11 cellular contexts compared by ENCODE assay signal in the genomic region with DNA sequence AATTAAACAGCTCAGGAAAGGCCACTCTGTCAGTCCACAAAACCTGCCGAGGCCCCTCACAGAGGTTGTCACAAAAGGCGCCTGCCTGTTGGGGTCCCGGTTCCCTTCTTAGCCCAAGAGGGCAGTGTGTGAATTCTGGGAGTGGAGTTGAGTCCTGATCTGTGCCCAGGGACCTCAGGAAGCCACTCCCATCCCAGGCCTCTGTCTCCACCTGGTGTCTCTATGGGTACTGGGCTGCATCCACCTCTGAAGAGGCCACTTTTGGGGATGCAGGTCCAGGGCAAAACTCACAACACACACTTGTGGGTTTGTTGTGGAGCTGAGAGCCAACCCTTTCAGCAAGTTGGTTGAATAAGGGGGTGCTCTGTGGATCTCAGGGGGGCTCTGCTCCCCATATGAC.
DNase-seq lines count a peak whose midpoint lies in the region; ATAC-seq, FAIRE-seq and TF ChIP-seq lines count a peak whose summit lies in the region.
"Had no signal": no experiment of that assay in that cellular context is flagged by ENCODE, and none has a peak within 500 bp of the region (broad histone marks: within the 10 kb centered on the region; RNA-seq: fewer than 3 reads in every experiment).

No MANE protein-coding gene starts in this region.

- H3K9ac ChIP-seq in HepG2 (ENCODE audit: insufficient read depth, low read depth, low read length) = no peak overlapping the region
- peak overlapping the region; percentile 44 for H3K9ac ChIP-seq in astrocyte (ENCODE audit: low read length)

- H3K27me3 ChIP-seq in HepG2 (ENCODE audit: control insufficient read depth in 1 of 2, insufficient read depth in 2 of 2, low read length in 2 of 2) (no peaks in the 10 kb centered on the region), right lobe of liver (no peaks in the 10 kb centered on the region), astrocyte (ENCODE audit: insufficient read depth, low read length) (no peaks in the 10 kb centered on the region)

- TF ChIP-seq RAD21 in HepG2 (CRISPR knock-in tag; IDR thresholded peaks at IDR 0.05) = no peak

- no peaks in the 10 kb centered on the region for H3K9me3 ChIP-seq in HepG2 (ENCODE audit: low read length)
- no peaks in the 10 kb centered on the region for H3K9me3 ChIP-seq in right lobe of liver
- no peaks in the 10 kb centered on the region for H3K9me3 ChIP-seq in astrocyte (ENCODE audit: insufficient read depth, low read depth, low read length)

- H3K4me2 ChIP-seq in HepG2 (ENCODE audit: low read depth, low read length) (no peak overlapping the region), astrocyte (ENCODE audit: low read length) (peak overlapping the region; percentile 78)

- H2AFZ ChIP-seq in HepG2 (ENCODE audit: low read length) = no peak overlapping the region
- no peak overlapping the region for H2AFZ ChIP-seq in astrocyte (ENCODE audit: low read depth, low read length)

- H3K4me1 ChIP-seq in HepG2 (ENCODE audit: insufficient read depth, low read length) (no peaks in the 10 kb centered on the region), right lobe of liver (no peaks in the 10 kb centered on the region), astrocyte (ENCODE audit: insufficient read depth, low read length) (peaks cover 70% of the 10 kb centered on the region)

- H3K36me3 Mint-ChIP-seq in astrocyte (ENCODE audit: low read depth, unreplicated experiment) = peaks cover 7% of the 10 kb centered on the region

- FAIRE-seq in HepG2 (lab: Jason Lieb, UNC) (no peak), astrocyte (lab: Jason Lieb, UNC) (no peak)

- BruUV-seq in HepG2 (replicated peaks; lab: Mats Ljungman, UMichigan) = no TSS peak

- no peak overlapping the region for H3K27ac Mint-ChIP-seq in astrocyte (ENCODE audit: unreplicated experiment)

- CTCF ChIA-PET in HepG2 (lab: Yijun Ruan, JAX; ENCODE audit: low intra/inter-chr PET ratio, low total read pairs) = no interaction called here

- WGBS in HepG2 (ENCODE audit: low lambda C conversion rate) = 88% methylated on average over 3 of the region's 3 CpGs
- WGBS in right lobe of liver (ENCODE audit: insufficient coverage, low coverage, low lambda C conversion rate, missing lambda C conversion rate) = 64% methylated on average over 3 of the region's 3 CpGs

- H4K20me1 ChIP-seq in HepG2 (ENCODE audit: insufficient read depth, low read length) (peaks cover 14% of the 10 kb centered on the region), astrocyte (ENCODE audit: insufficient read depth, low read length) (peaks cover 87% of the 10 kb centered on the region)

- no peak overlapping the region for H3K4me3 Mint-ChIP-seq in astrocyte (ENCODE audit: unreplicated experiment)

- TF ChIP-seq EP300 in HepG2 (IDR thresholded peaks at IDR 0.05; ENCODE audit: low read depth in 2 of 2, low read length in 2 of 2) = no peak
- no peak for TF ChIP-seq EP300 in HepG2 (CRISPR knock-in tag; IDR thresholded peaks at IDR 0.05; ENCODE audit: borderline replicate concordance)

- H3K36me3 ChIP-seq in HepG2 (replicated peaks in 1 of 2; ENCODE audit: control insufficient read depth in 1 of 2, insufficient read depth in 2 of 2, low read length in 2 of 2) = peaks cover 0 to 2% of the 10 kb centered on the region in 2 experiments; a peak in 4 of 5 replicates
- H3K36me3 ChIP-seq in right lobe of liver = no peaks in the 10 kb centered on the region
- no peaks in the 10 kb centered on the region for H3K36me3 ChIP-seq in astrocyte (ENCODE audit: insufficient read depth, low read length)

- H3K79me2 ChIP-seq in HepG2 (ENCODE audit: insufficient read depth, low read length) (peaks cover 21% of the 10 kb centered on the region), astrocyte (ENCODE audit: insufficient read depth, low read length) (peaks cover 99% of the 10 kb centered on the region)

- H3K27ac ChIP-seq in HepG2 (ENCODE audit: extremely low read length, insufficient read depth, low read length) (no peak overlapping the region), right lobe of liver (no peak overlapping the region), astrocyte (ENCODE audit: low read depth, low read length) (peak overlapping the region; percentile 92)

- H3K27me3 Mint-ChIP-seq in astrocyte (ENCODE audit: low read depth, unreplicated experiment) = no peaks in the 10 kb centered on the region

- in situ Hi-C loops in HepG2 (cut with HindIII; ENCODE audit: extremely low pct_ligation_motif_present, low pct_unique_long_range_greater_than_20kb) = no loop called here

- DNase-seq in HepG2 (ENCODE audit: low spot score) = no peak
- DNase-seq in right lobe of liver = no peak
- no peak for DNase-seq in astrocyte (ENCODE audit: low read depth)
- peak; percentile 80 for DNase-seq in iPS-NIHi7 (ENCODE audit: extremely low spot score)
- DNase-seq in COLO829 (ENCODE audit: low spot score) = no peak
- DNase-seq: aorta, NCI-H345 had no signal

- no peaks in the 10 kb centered on the region for H3K9me3 Mint-ChIP-seq in astrocyte (ENCODE audit: unreplicated experiment)

- intact Hi-C loops in HepG2 (cut with micrococcal nuclease; ENCODE audit: unreplicated experiment) (no loop called here), right lobe of liver (cut with DNase I) (no loop called here)

- no peak for TF ChIP-seq POLR2A in HepG2 (IDR thresholded peaks at IDR 0.05; ENCODE audit: insufficient read depth in 1 of 2, low read depth in 2 of 2, low read length in 2 of 2)
- no peak for TF ChIP-seq POLR2A in right lobe of liver (IDR thresholded peaks at IDR 0.05)

- peaks cover 46% of the 10 kb centered on the region for H3K4me1 Mint-ChIP-seq in astrocyte (ENCODE audit: low read depth, unreplicated experiment)

- TF ChIP-seq CTCF in HepG2 (CRISPR knock-in tag; IDR thresholded peaks at IDR 0.05) = peak; percentile 38
- TF ChIP-seq CTCF in right lobe of liver (IDR thresholded peaks at IDR 0.05) = no peak
- TF ChIP-seq CTCF in astrocyte (IDR thresholded peaks at IDR 0.05; ENCODE audit: insufficient read depth, low read depth, low read length) = no peak

- POLR2A ChIA-PET in HepG2 (lab: Yijun Ruan, JAX) = no interaction called here

- no peak overlapping the region for H3K4me3 ChIP-seq in HepG2 (replicated peaks in 1 of 3; ENCODE audit: insufficient read depth in 1 of 3, low read depth in 2 of 3, low read length in 3 of 3)
- H3K4me3 ChIP-seq in right lobe of liver = no peak overlapping the region
- H3K4me3 ChIP-seq in astrocyte (ENCODE audit: insufficient read depth, low read depth, low read length) = no peak overlapping the region

- ATAC-seq in HepG2 (peak; percentile 40; the same call in 2 of the 3 replicates), right lobe of liver (no peak), HG03520 (IDR thresholded peaks at IDR 0.05; ENCODE audit: unreplicated experiment) (no peak), HG03432 (IDR thresholded peaks at IDR 0.05; ENCODE audit: unreplicated experiment) (no peak), GM18870 (IDR thresholded peaks at IDR 0.05; ENCODE audit: unreplicated experiment) (no peak)
- ATAC-seq: right cardiac atrium had no signal

TF ChIP-seq in HepG2, 621 proteins besides CTCF, POLR2A, EP300 and RAD21:
- no peak for TF ChIP-seq SRSF1 (optimal IDR thresholded peaks at IDR 0.05; ENCODE audit: low read depth, low read length)
- peak; percentile 22; the same call in 1 of the 2 replicates for TF ChIP-seq STAG1 (CRISPR knock-in tag; IDR thresholded peaks at IDR 0.05)
